Comparison of ENCODE assay signal across 1 cellular context in the genomic region with DNA sequence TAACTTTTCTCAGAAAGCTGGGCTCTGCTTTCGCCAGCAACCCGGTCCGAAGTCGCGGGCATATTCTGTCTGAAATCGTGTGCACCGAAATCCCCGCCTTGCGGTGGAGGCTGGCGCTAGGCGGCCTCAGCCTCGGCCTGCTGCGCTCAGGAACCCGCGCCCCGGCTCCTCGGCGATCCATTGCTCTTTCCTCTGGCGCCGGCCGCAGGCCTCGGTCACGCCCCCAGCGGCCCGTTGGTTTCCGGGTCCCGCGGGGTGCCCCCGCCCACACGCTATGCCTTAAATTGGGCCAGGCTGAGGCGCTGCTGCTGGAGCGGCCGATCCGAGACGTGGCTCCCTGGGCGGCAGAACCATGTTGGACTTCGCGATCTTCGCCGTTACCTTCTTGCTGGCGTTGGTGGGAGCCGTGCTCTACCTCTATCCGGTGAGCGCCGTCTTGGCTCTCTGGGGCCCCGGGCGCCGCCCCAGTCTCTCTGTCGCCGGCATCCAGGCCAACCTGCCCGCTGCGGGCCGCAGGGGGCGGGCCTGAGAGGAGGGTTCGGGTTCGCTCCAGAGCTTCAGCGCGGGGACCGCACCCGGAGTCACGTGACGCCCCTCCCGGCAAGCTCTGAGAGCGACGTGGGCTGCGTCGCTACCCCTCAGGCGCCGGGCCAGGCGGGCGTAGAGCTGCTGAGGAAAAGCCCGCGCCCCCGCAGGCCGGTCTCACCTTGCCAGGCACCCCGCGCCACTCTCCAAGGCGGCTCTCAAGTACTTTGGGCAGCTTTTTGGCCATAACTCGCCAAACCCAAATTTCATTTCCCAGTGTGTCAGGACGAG.
TF ChIP-seq lines count a peak whose summit lies in the region.

Gene CYP20A1, plus strand, starts transcription at position 308 of the 816 bp plus-strand sequence. Its CDS starts 45 bp downstream, at position 353.

TF ChIP-seq in HEK293, 187 proteins besides CTCF, POLR2A, EP300 and RAD21 (continued from another document and continues in another):
- TF ChIP-seq, protein P1, sequence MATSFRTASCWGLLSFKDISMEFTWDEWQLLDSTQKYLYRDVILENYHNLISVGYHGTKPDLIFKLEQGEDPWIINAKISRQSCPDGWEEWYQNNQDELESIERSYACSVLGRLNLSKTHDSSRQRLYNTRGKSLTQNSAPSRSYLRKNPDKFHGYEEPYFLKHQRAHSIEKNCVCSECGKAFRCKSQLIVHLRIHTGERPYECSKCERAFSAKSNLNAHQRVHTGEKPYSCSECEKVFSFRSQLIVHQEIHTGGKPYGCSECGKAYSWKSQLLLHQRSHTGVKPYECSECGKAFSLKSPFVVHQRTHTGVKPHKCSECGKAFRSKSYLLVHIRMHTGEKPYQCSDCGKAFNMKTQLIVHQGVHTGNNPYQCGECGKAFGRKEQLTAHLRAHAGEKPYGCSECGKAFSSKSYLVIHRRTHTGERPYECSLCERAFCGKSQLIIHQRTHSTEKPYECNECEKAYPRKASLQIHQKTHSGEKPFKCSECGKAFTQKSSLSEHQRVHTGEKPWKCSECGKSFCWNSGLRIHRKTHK (tag by site-specific recombination; IDR thresholded peaks at IDR 0.05), result no peak
- TF ChIP-seq ZBTB21 (tag by site-specific recombination; IDR thresholded peaks at IDR 0.05) (peak; percentile 14), ZNF175 (tag by site-specific recombination; IDR thresholded peaks at IDR 0.05) (no peak), REPIN1 (tag by site-specific recombination; IDR thresholded peaks at IDR 0.05; ENCODE audit: low read depth) (no peak), BCL11B (tag by site-specific recombination; IDR thresholded peaks at IDR 0.05; ENCODE audit: low read depth) (0 out of 2 replicates have a peak, but pooled peaks have one; percentile 12), ZNF555 (tag by site-specific recombination; conservative IDR thresholded peaks at IDR 0.05) (no peak), ZNF843 (tag by site-specific recombination; IDR thresholded peaks at IDR 0.05) (peak; percentile 82), ZNF600 (tag by site-specific recombination; IDR thresholded peaks at IDR 0.05) (peak; percentile 97), ZNF10 (tag by site-specific recombination; IDR thresholded peaks at IDR 0.05) (0 out of 2 replicates have a peak, but pooled peaks have one; percentile 10), ZNF654 (tag by site-specific recombination; IDR thresholded peaks at IDR 0.05; ENCODE audit: low read depth) (no peak), ZFP3 (tag by site-specific recombination; IDR thresholded peaks at IDR 0.05; ENCODE audit: low read depth) (no peak; the same call in 1 of the 2 replicates), ZNF571 (tag by site-specific recombination; IDR thresholded peaks at IDR 0.05) (no peak), ZNF433 (tag by site-specific recombination; IDR thresholded peaks at IDR 0.05; ENCODE audit: low read depth) (no peak), ZNF560 (tag by site-specific recombination; IDR thresholded peaks at IDR 0.05; ENCODE audit: borderline replicate concordance) (no peak), GLI2 (tag by site-specific recombination; IDR thresholded peaks at IDR 0.05; ENCODE audit: borderline replicate concordance, low read depth) (no peak), ZSCAN4 (tag by site-specific recombination; IDR thresholded peaks at IDR 0.05) (no peak), ZNF140 (tag by site-specific recombination; IDR thresholded peaks at IDR 0.05) (no peak), MYNN (tag by site-specific recombination; IDR thresholded peaks at IDR 0.05; ENCODE audit: borderline replicate concordance) (no peak), ZNF677 (tag by site-specific recombination; IDR thresholded peaks at IDR 0.05) (no peak), ZNF362 (tag by site-specific recombination; IDR thresholded peaks at IDR 0.05) (no peak), ZNF768 (tag by site-specific recombination; IDR thresholded peaks at IDR 0.05) (no peak), ZNF701 (tag by site-specific recombination; IDR thresholded peaks at IDR 0.05) (no peak), ZNF792 (tag by site-specific recombination; IDR thresholded peaks at IDR 0.05) (no peak), ZNF324 (tag by site-specific recombination; IDR thresholded peaks at IDR 0.05) (peak; percentile 71), ZNF138 (tag by site-specific recombination; IDR thresholded peaks at IDR 0.05; ENCODE audit: borderline replicate concordance) (no peak), ZNF18 (tag by site-specific recombination; IDR thresholded peaks at IDR 0.05) (no peak), ZNF449 (tag by site-specific recombination; IDR thresholded peaks at IDR 0.05) (peak; percentile 74), ZNF658 (tag by site-specific recombination; IDR thresholded peaks at IDR 0.05) (no peak), ZFP37 (tag by site-specific recombination; IDR thresholded peaks at IDR 0.05) (peak; percentile 93), ZNF174 (tag by site-specific recombination; IDR thresholded peaks at IDR 0.05) (no peak), ZNF155 (tag by site-specific recombination; IDR thresholded peaks at IDR 0.05) (no peak), ZNF426 (tag by site-specific recombination; IDR thresholded peaks at IDR 0.05) (no peak), GLIS1 (tag by site-specific recombination; IDR thresholded peaks at IDR 0.05) (peak; percentile 79), ZNF266 (tag by site-specific recombination; IDR thresholded peaks at IDR 0.05; ENCODE audit: low read depth) (no peak), ZNF529 (tag by site-specific recombination; IDR thresholded peaks at IDR 0.05; ENCODE audit: insufficient replicate concordance) (no peak), ZNF398 (tag by site-specific recombination; IDR thresholded peaks at IDR 0.05) (peak; percentile 86), KLF16 (tag by site-specific recombination; IDR thresholded peaks at IDR 0.05) (peak; percentile 94), ZNF416 (tag by site-specific recombination; IDR thresholded peaks at IDR 0.05) (no peak), GFI1B (tag by site-specific recombination; IDR thresholded peaks at IDR 0.05) (no peak)
- TF ChIP-seq, protein P2, sequence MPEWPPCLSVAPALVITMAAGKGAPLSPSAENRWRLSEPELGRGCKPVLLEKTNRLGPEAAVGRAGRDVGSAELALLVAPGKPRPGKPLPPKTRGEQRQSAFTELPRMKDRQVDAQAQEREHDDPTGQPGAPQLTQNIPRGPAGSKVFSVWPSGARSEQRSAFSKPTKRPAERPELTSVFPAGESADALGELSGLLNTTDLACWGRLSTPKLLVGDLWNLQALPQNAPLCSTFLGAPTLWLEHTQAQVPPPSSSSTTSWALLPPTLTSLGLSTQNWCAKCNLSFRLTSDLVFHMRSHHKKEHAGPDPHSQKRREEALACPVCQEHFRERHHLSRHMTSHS (tag by site-specific recombination; IDR thresholded peaks at IDR 0.05), result no peak
- TF ChIP-seq, protein P3, sequence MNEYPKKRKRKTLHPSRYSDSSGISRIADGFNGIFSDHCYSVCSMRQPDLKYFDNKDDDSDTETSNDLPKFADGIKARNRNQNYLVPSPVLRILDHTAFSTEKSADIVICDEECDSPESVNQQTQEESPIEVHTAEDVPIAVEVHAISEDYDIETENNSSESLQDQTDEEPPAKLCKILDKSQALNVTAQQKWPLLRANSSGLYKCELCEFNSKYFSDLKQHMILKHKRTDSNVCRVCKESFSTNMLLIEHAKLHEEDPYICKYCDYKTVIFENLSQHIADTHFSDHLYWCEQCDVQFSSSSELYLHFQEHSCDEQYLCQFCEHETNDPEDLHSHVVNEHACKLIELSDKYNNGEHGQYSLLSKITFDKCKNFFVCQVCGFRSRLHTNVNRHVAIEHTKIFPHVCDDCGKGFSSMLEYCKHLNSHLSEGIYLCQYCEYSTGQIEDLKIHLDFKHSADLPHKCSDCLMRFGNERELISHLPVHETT (tag by site-specific recombination; IDR thresholded peaks at IDR 0.05), result 0 out of 2 replicates have a peak, but pooled peaks have one; percentile 40
- TF ChIP-seq, protein P4, sequence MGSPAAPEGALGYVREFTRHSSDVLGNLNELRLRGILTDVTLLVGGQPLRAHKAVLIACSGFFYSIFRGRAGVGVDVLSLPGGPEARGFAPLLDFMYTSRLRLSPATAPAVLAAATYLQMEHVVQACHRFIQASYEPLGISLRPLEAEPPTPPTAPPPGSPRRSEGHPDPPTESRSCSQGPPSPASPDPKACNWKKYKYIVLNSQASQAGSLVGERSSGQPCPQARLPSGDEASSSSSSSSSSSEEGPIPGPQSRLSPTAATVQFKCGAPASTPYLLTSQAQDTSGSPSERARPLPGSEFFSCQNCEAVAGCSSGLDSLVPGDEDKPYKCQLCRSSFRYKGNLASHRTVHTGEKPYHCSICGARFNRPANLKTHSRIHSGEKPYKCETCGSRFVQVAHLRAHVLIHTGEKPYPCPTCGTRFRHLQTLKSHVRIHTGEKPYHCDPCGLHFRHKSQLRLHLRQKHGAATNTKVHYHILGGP (tag by site-specific recombination; IDR thresholded peaks at IDR 0.05), result no peak
- TF ChIP-seq, protein P5, sequence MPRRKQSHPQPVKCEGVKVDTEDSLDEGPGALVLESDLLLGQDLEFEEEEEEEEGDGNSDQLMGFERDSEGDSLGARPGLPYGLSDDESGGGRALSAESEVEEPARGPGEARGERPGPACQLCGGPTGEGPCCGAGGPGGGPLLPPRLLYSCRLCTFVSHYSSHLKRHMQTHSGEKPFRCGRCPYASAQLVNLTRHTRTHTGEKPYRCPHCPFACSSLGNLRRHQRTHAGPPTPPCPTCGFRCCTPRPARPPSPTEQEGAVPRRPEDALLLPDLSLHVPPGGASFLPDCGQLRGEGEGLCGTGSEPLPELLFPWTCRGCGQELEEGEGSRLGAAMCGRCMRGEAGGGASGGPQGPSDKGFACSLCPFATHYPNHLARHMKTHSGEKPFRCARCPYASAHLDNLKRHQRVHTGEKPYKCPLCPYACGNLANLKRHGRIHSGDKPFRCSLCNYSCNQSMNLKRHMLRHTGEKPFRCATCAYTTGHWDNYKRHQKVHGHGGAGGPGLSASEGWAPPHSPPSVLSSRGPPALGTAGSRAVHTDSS (tag by site-specific recombination; IDR thresholded peaks at IDR 0.05), result no peak
- TF ChIP-seq, protein P6, sequence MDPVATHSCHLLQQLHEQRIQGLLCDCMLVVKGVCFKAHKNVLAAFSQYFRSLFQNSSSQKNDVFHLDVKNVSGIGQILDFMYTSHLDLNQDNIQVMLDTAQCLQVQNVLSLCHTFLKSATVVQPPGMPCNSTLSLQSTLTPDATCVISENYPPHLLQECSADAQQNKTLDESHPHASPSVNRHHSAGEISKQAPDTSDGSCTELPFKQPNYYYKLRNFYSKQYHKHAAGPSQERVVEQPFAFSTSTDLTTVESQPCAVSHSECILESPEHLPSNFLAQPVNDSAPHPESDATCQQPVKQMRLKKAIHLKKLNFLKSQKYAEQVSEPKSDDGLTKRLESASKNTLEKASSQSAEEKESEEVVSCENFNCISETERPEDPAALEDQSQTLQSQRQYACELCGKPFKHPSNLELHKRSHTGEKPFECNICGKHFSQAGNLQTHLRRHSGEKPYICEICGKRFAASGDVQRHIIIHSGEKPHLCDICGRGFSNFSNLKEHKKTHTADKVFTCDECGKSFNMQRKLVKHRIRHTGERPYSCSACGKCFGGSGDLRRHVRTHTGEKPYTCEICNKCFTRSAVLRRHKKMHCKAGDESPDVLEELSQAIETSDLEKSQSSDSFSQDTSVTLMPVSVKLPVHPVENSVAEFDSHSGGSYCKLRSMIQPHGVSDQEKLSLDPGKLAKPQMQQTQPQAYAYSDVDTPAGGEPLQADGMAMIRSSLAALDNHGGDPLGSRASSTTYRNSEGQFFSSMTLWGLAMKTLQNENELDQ (tag by site-specific recombination; IDR thresholded peaks at IDR 0.05; ENCODE audit: low read depth), result no peak
